20 cellular contexts compared by ENCODE assay signal in the genomic region with DNA sequence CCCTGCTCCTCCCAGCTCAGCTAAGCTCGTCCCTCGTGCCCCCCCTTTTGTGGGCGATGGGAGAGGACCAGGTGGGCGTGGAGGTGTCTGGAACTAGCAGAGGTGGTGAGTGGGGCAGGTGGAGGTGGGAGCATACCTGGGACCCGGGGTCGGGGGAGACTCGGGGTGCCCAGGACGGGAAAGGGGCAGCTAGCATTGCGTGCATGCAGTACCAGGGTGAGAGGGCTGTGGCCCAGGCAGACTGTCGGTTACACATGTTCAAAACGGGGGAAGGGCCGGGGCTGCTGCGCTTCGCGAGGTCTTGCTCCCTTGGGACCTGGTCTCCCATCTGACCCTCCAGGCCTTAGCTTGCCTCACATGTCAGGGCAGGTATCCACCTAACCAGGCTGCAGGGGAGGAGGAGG. TPM values are rescaled to one million over a fixed set of nuclear protein-coding genes. Genes with fewer than 3 reads are reported as not detected.
A peak's percentile ranks its signal among the peaks of the same experiment; 100 is the strongest.
DNase-seq lines count a peak whose midpoint lies in the region; ATAC-seq and TF ChIP-seq lines count a peak whose summit lies in the region.
"Had no signal": no experiment of that assay in that cellular context is flagged by ENCODE, and none has a peak within 500 bp of the region (broad histone marks: within the 10 kb centered on the region; RNA-seq: fewer than 3 reads in every experiment).

No MANE protein-coding gene starts in this region.

- in situ Hi-C loops in mammary epithelial cell (cut with MboI; ENCODE audit: low sequenced_read_pairs in 2 of 2) = no loop called here

- H2AFZ ChIP-seq in Karpas-422 (ENCODE audit: low read length) (no peak overlapping the region), mammary epithelial cell (ENCODE audit: low read depth, low read length) (no peak overlapping the region)
- H2AFZ ChIP-seq: hepatocyte had no signal

- no peak overlapping the region for H3K4me2 ChIP-seq in Karpas-422 (ENCODE audit: low read depth, low read length, poor library complexity, severe bottlenecking)
- H3K4me2 ChIP-seq in mammary epithelial cell (ENCODE audit: insufficient read depth, low read depth, low read length) = peak overlapping the region; percentile 58
- H3K4me2 ChIP-seq: hepatocyte had no signal

- no peak for TF ChIP-seq CTCF in mammary epithelial cell (conservative IDR thresholded peaks at IDR 0.05 in 1 of 2, IDR thresholded peaks at IDR 0.05 in 1 of 2; ENCODE audit: extremely low read depth in 1 of 2, insufficient read depth in 1 of 2, low read depth in 1 of 2, low read length in 2 of 2)

- H3K27me3 ChIP-seq in Karpas-422 (ENCODE audit: low read length) (no peaks in the 10 kb centered on the region), mammary epithelial cell (ENCODE audit: insufficient read depth, low read length) (no peaks in the 10 kb centered on the region)
- H3K27me3 ChIP-seq: hepatocyte, SJSA1, tibial nerve had no signal

- H3K9me3 Mint-ChIP-seq in stimulated activated naive B cell treated with anti-CD40 and anti-IgM and Interleukin-4, amounts not matched to agents 10 μg/mL and 1 μg/mL and 100 μg/mL, for 72 hours = no peaks in the 10 kb centered on the region
- H3K9me3 Mint-ChIP-seq: central memory CD8-positive, alpha-beta T cell; endodermal cell had no signal

- H3K9me2 ChIP-seq in Karpas-422 (replicated peaks; ENCODE audit: insufficient read depth, low read length) = no peaks in the 10 kb centered on the region

- DNase-seq in Right ventricle myocardium inferior (ENCODE audit: missing footprints) (peak; percentile 55), left ventricle myocardium superior (no peak), Karpas-422 (peak; percentile 30), mammary epithelial cell (no peak), SHP77 (lab: John Stamatoyannopoulos, UW) (no peak), mucosa of gallbladder (ENCODE audit: low spot score) (no peak)
- DNase-seq in stimulated activated naive B cell treated with anti-CD40 and anti-IgM and Interleukin-4, amounts not matched to agents 10 μg/mL and 1 μg/mL and 100 μg/mL, for 72 hours = no peak
- no peak for DNase-seq in activated CD4-positive, alpha-beta T cell treated with anti-CD3 and anti-CD28 coated beads, Interleukin-2, amount 50 U/mL, for 48 hours
- DNase-seq: activated CD4-positive, alpha-beta T cell treated with anti-CD3 and anti-CD28 coated beads for 1 hour; activated gamma-delta T cell treated with Interleukin-2 at 50 U/mL for 16 hours; endodermal cell; mesendoderm; NCI-H2029 treated with DMSO at 0.1 percent for 48 hours; NCI-H524 treated with DMSO at 0.1 percent for 48 hours; nephron progenitor cell; psoas muscle had no signal

- H4K20me1 ChIP-seq in Karpas-422 (ENCODE audit: insufficient read depth, low read depth, low read length) (peaks cover 5% of the 10 kb centered on the region; the same call in 1 of the 2 replicates), mammary epithelial cell (ENCODE audit: insufficient read depth, low read length) (no peaks in the 10 kb centered on the region)

- TSS peak; percentile 77 for BruUV-seq in mammary epithelial cell (replicated peaks; lab: Mats Ljungman, UMichigan)

- H3K79me2 ChIP-seq in Karpas-422 (ENCODE audit: low read length) (no peaks in the 10 kb centered on the region), mammary epithelial cell (ENCODE audit: insufficient read depth, low read length) (peaks cover 7% of the 10 kb centered on the region)

- H3K9me3 ChIP-seq in Karpas-422 (ENCODE audit: low read length) (no peaks in the 10 kb centered on the region), mammary epithelial cell (replicated peaks; ENCODE audit: insufficient read depth, low read length) (no peaks in the 10 kb centered on the region)
- H3K9me3 ChIP-seq: psoas muscle, SJSA1, tibial nerve had no signal

- H3K4me1 Mint-ChIP-seq in stimulated activated naive B cell treated with anti-CD40 and anti-IgM and Interleukin-4, amounts not matched to agents 10 μg/mL and 1 μg/mL and 100 μg/mL, for 72 hours = peaks cover 20 to 51% of the 10 kb centered on the region in 2 donors

- H3K27ac ChIP-seq in Karpas-422 (ENCODE audit: low read length) = no peak overlapping the region
- H3K27ac ChIP-seq in mammary epithelial cell (ENCODE audit: insufficient read depth, low read depth, low read length) = no peak overlapping the region
- H3K27ac ChIP-seq: psoas muscle, SJSA1 had no signal

- H3K27me3 Mint-ChIP-seq in stimulated activated naive B cell treated with anti-CD40 and anti-IgM and Interleukin-4, amounts not matched to agents 10 μg/mL and 1 μg/mL and 100 μg/mL, for 72 hours = no peaks in the 10 kb centered on the region
- H3K27me3 Mint-ChIP-seq: central memory CD8-positive, alpha-beta T cell had no signal

- H3K36me3 Mint-ChIP-seq in stimulated activated naive B cell treated with anti-CD40 and anti-IgM and Interleukin-4, amounts not matched to agents 10 μg/mL and 1 μg/mL and 100 μg/mL, for 72 hours = peaks cover 28 to 38% of the 10 kb centered on the region in 2 donors

- intact Hi-C loops in Right ventricle myocardium inferior (cut with DNase I) = no loop called here
- intact Hi-C loops in left ventricle myocardium superior (cut with micrococcal nuclease) = no loop called here
- intact Hi-C loops in mammary epithelial cell (cut with micrococcal nuclease) = no loop called here

- no peak overlapping the region for H3K4me3 Mint-ChIP-seq in stimulated activated naive B cell treated with anti-CD40 and anti-IgM and Interleukin-4, amounts not matched to agents 10 μg/mL and 1 μg/mL and 100 μg/mL, for 72 hours
- H3K4me3 Mint-ChIP-seq: central memory CD8-positive, alpha-beta T cell; endodermal cell; nephron progenitor cell had no signal

- H3K36me3 ChIP-seq in Karpas-422 (ENCODE audit: insufficient read depth, low read length) = no peaks in the 10 kb centered on the region; the same call in 1 of the 2 replicates
- no peaks in the 10 kb centered on the region for H3K36me3 ChIP-seq in mammary epithelial cell (ENCODE audit: insufficient read depth, low read length)

- H3K9ac ChIP-seq in Karpas-422 (ENCODE audit: low read length) = no peak overlapping the region
- no peak overlapping the region for H3K9ac ChIP-seq in mammary epithelial cell (ENCODE audit: insufficient read depth, low read length)

- CTCF ChIA-PET in mammary epithelial cell (lab: Charles Lee; ENCODE audit: low non-redundant PET) = no interaction called here

- H3K4me1 ChIP-seq in Karpas-422 (ENCODE audit: low read length) (no peaks in the 10 kb centered on the region), mammary epithelial cell (ENCODE audit: insufficient read depth, low read length) (peaks cover 51% of the 10 kb centered on the region)

- H3K27ac Mint-ChIP-seq in stimulated activated naive B cell treated with anti-CD40 and anti-IgM and Interleukin-4, amounts not matched to agents 10 μg/mL and 1 μg/mL and 100 μg/mL, for 72 hours = no peak overlapping the region
- H3K27ac Mint-ChIP-seq: nephron progenitor cell had no signal

- H3K4me3 ChIP-seq in Karpas-422 (ENCODE audit: low read length) (no peak overlapping the region), mammary epithelial cell (replicated peaks in 1 of 3; ENCODE audit: insufficient read depth in 1 of 3, low read depth in 2 of 3, low read length in 3 of 3) (no peak overlapping the region)
- H3K4me3 ChIP-seq: hepatocyte, psoas muscle, SJSA1, tibial nerve had no signal

- WGBS in mammary epithelial cell (ENCODE audit: low coverage, missing lambda C conversion rate) = 0% methylated on average over 5 of the region's 15 CpGs

- dilution Hi-C loops in mammary epithelial cell (cut with HindIII; ENCODE audit: low sequenced_read_pairs) = loop anchor here (10.0 kb wide), 1 partner anchor 182 kb away; no protein-coding TSS in a partner anchor

- no peak for ATAC-seq in Right ventricle myocardium inferior
- no peak for ATAC-seq in left ventricle myocardium superior
- ATAC-seq in stimulated activated naive B cell treated with anti-CD40 and anti-IgM and Interleukin-4, amounts not matched to agents 10 μg/mL and 1 μg/mL and 100 μg/mL, for 72 hours (replicated peaks) = peak; percentile 10 to 25
- ATAC-seq: psoas muscle had no signal

RNA-seq across cellular contexts. Expression of gene TLE5, which starts 9.1 kb away (rescaled TPM):
- 775 TPM for total RNA-seq in Right ventricle myocardium inferior
- 846 TPM for total RNA-seq in left ventricle myocardium superior
- total RNA-seq in Karpas-422 (2014; rRNA removed; shearing (Covaris generic); ENCODE audit: low replicate concordance) = 146 and 233 TPM in 2 replicates
- 100 to 1,000 TPM; 348 to 349 TPM for total RNA-seq in mammary epithelial cell
- polyA plus RNA-seq in mammary epithelial cell = 370 TPM
- polyA minus RNA-seq in mammary epithelial cell = 319 TPM
- 629 TPM for total RNA-seq in mucosa of gallbladder

RNA-seq across cellular contexts. Expression of gene TLE2, which starts 24.1 kb away (rescaled TPM):
- total RNA-seq in Right ventricle myocardium inferior (58.6 TPM), left ventricle myocardium superior (66.5 TPM), mammary epithelial cell (1 to 10 TPM; 4.8 to 7.2 TPM), mucosa of gallbladder (64.6 TPM)
- total RNA-seq in Karpas-422 (2014; rRNA removed; shearing (Covaris generic); ENCODE audit: low replicate concordance) = not detected in 2 replicates
- polyA plus RNA-seq in mammary epithelial cell = 0.87 TPM
- 0.78 TPM for polyA minus RNA-seq in mammary epithelial cell

RNA-seq across cellular contexts. Expression of gene GNA11, which starts 40.9 kb away (rescaled TPM):
- total RNA-seq in Right ventricle myocardium inferior (64.7 TPM), left ventricle myocardium superior (74.6 TPM), mammary epithelial cell (10 to 100 TPM; 68.1 to 91.4 TPM), mucosa of gallbladder (93.2 TPM)
- total RNA-seq in Karpas-422 (2014; rRNA removed; shearing (Covaris generic); ENCODE audit: low replicate concordance) = 0.58 and 2.6 TPM in 2 replicates
- 67.4 TPM for polyA plus RNA-seq in mammary epithelial cell
- 86.9 TPM for polyA minus RNA-seq in mammary epithelial cell

Comparison
In these comparisons a context has a peak if more than half of its experiments do, and no peak if none do; other contexts are left out.
1. DNase-seq: peak in Right ventricle myocardium inferior (single experiment) and Karpas-422 (single experiment); none in left ventricle myocardium superior (single experiment), mammary epithelial cell (single experiment), stimulated activated naive B cell treated with anti-CD40 and anti-IgM and Interleukin-4, amounts not matched to agents 10 μg/mL and 1 μg/mL and 100 μg/mL, for 72 hours (single experiment), activated CD4-positive, alpha-beta T cell treated with anti-CD3 and anti-CD28 coated beads, Interleukin-2, amount 50 U/mL, for 48 hours (0 of 2), SHP77 (0 of 2) and mucosa of gallbladder (single experiment).
2. ATAC-seq: peak in stimulated activated naive B cell treated with anti-CD40 and anti-IgM and Interleukin-4, amounts not matched to agents 10 μg/mL and 1 μg/mL and 100 μg/mL, for 72 hours (2 of 2); none in Right ventricle myocardium inferior (single experiment) and left ventricle myocardium superior (single experiment).
3. RNA of gene GNA11, which starts 40.9 kb away (total RNA-seq): 93.2 TPM in mucosa of gallbladder (single experiment), 68.1 to 91.4 TPM in mammary epithelial cell, 74.6 TPM in left ventricle myocardium superior (single experiment) and 64.7 TPM in Right ventricle myocardium inferior (single experiment); 0.58 to 2.6 TPM in Karpas-422; every median in the first group is over 10 times any median in the second.